Comparison of ENCODE assay signal across 1 cellular context in genomic region chr9:336039-336438, GRCh38.
TF ChIP-seq lines count a peak whose summit lies in the region.

No MANE protein-coding gene starts in this region.

TF ChIP-seq in HepG2, 621 proteins besides CTCF, POLR2A, EP300 and RAD21 (continued from another document):
- TF ChIP-seq ZBED4 (CRISPR knock-in tag; IDR thresholded peaks at IDR 0.05; ENCODE audit: borderline replicate concordance) = no peak
- TF ChIP-seq NR2F6 (IDR thresholded peaks at IDR 0.05) = peak; percentile 58
- TF ChIP-seq NR2F6 (CRISPR knock-in tag; IDR thresholded peaks at IDR 0.05) = peak; percentile 57
- TF ChIP-seq E2F5 (CRISPR knock-in tag; conservative IDR thresholded peaks at IDR 0.05) = no peak
- no peak for TF ChIP-seq ARID4A (CRISPR knock-in tag; IDR thresholded peaks at IDR 0.05; ENCODE audit: borderline replicate concordance)
- TF ChIP-seq SP1 (IDR thresholded peaks at IDR 0.05) = no peak
- TF ChIP-seq SP1 (CRISPR knock-in tag; IDR thresholded peaks at IDR 0.05) = no peak
- TF ChIP-seq FOXA1 (IDR thresholded peaks at IDR 0.05) = no peak
- peak; percentile 76 for TF ChIP-seq FOXA1 (CRISPR knock-in tag; IDR thresholded peaks at IDR 0.05)
- TF ChIP-seq, protein P1, sequence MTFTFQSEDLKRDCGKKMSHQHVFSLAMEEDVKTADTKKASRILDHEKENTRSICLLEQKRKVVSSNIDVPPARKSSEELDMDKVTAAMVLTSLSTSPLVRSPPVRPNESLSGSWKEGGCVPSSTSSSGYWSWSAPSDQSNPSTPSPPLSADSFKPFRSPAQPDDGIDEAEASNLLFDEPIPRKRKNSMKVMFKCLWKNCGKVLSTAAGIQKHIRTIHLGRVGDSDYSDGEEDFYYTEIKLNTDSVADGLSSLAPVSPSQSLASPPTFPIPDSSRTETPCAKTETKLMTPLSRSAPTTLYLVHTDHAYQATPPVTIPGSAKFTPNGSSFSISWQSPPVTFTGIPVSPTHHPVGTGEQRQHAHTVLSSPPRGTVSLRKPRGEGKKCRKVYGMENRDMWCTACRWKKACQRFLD (CRISPR knock-in tag; IDR thresholded peaks at IDR 0.05; ENCODE audit: borderline replicate concordance) = no peak
- peak; percentile 67 for TF ChIP-seq NR2F2 (IDR thresholded peaks at IDR 0.05; ENCODE audit: borderline replicate concordance, low read depth)
- no peak for TF ChIP-seq RBM22 (optimal IDR thresholded peaks at IDR 0.05; ENCODE audit: low read length)
- no peak for TF ChIP-seq RFXANK (CRISPR knock-in tag; IDR thresholded peaks at IDR 0.05)
- no peak for TF ChIP-seq CBX5 (CRISPR knock-in tag; IDR thresholded peaks at IDR 0.05; ENCODE audit: borderline replicate concordance)
- no peak for TF ChIP-seq ZFYVE20 (CRISPR knock-in tag; IDR thresholded peaks at IDR 0.05; ENCODE audit: borderline replicate concordance, low read depth)
- no peak for TF ChIP-seq MXD4 (CRISPR knock-in tag; IDR thresholded peaks at IDR 0.05)
- TF ChIP-seq THRA (CRISPR knock-in tag; IDR thresholded peaks at IDR 0.05; ENCODE audit: borderline replicate concordance) = peak; percentile 61; the same call in 1 of the 2 replicates
- TF ChIP-seq TEAD3 (CRISPR knock-in tag; optimal IDR thresholded peaks at IDR 0.05; ENCODE audit: borderline replicate concordance) = peak; percentile 48
- no peak for TF ChIP-seq SOX13 (IDR thresholded peaks at IDR 0.05)
- TF ChIP-seq SOX13 (CRISPR knock-in tag; conservative IDR thresholded peaks at IDR 0.05 in 1 of 2, IDR thresholded peaks at IDR 0.05 in 1 of 2) = peak in 1 of 2 experiments; percentile 35; a peak in 1 of 4 replicates
- 0 out of 2 replicates have a peak, but pooled peaks have one; percentile 35 for TF ChIP-seq ZNF143 (CRISPR knock-in tag; IDR thresholded peaks at IDR 0.05)
- TF ChIP-seq ZBTB43 (CRISPR knock-in tag; conservative IDR thresholded peaks at IDR 0.05) = no peak
- no peak for TF ChIP-seq CSRNP1 (CRISPR knock-in tag; IDR thresholded peaks at IDR 0.05)
- TF ChIP-seq YEATS4 (CRISPR knock-in tag; IDR thresholded peaks at IDR 0.05; ENCODE audit: borderline replicate concordance) = no peak
- TF ChIP-seq, protein P2, sequence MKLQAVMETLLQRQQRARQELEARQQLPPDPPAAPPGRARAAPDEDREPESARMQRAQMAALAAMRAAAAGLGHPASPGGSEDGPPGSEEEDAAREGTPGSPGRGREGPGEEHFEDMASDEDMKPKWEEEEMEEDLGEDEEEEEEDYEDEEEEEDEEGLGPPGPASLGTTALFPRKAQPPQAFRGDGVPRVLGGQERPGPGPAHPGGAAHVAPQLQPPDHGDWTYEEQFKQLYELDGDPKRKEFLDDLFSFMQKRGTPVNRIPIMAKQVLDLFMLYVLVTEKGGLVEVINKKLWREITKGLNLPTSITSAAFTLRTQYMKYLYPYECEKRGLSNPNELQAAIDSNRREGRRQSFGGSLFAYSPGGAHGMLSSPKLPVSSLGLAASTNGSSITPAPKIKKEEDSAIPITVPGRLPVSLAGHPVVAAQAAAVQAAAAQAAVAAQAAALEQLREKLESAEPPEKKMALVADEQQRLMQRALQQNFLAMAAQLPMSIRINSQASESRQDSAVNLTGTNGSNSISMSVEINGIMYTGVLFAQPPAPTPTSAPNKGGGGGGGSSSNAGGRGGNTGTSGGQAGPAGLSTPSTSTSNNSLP (IDR thresholded peaks at IDR 0.05; ENCODE audit: low read depth, low read length) = peak; percentile 66
